22 cellular contexts compared by ENCODE assay signal in genomic region chr11:17932472-17932871, GRCh38.
DNase-seq lines count a peak whose midpoint lies in the region; ATAC-seq, FAIRE-seq and TF ChIP-seq lines count a peak whose summit lies in the region.
"Had no signal": no experiment of that assay in that cellular context is flagged by ENCODE, and none has a peak within 500 bp of the region (broad histone marks: within the 10 kb centered on the region; RNA-seq: fewer than 3 reads in every experiment).

No MANE protein-coding gene starts in this region.

- H4K5ac ChIP-seq in H1 (ENCODE audit: insufficient read length, low read depth, low read length) (no peak overlapping the region), mesendoderm (ENCODE audit: low read length) (no peak overlapping the region)

- CTCF ChIA-PET in H1 (lab: Charles Lee; ENCODE audit: partially characterized antibody), result interaction anchor here (0.8 to 6.0 kb wide), 13 partner anchors 8 to 332 kb away, joined by 3 to 62 read pairs (median 5); no protein-coding TSS in a partner anchor

- H2AFZ ChIP-seq in KMS-11 (ENCODE audit: low read depth) (no peak overlapping the region), H1 (ENCODE audit: low read length) (no peak overlapping the region)
- H2AFZ ChIP-seq: GM23248 had no signal

- H3K27me3 ChIP-seq in KMS-11 (ENCODE audit: insufficient read depth, low read depth) (no peaks in the 10 kb centered on the region), H1 (replicated peaks in 1 of 4; ENCODE audit: control insufficient read depth in 3 of 4, extremely low read depth in 1 of 4, insufficient read depth in 3 of 4, low read length in 3 of 4) (no peaks in the 10 kb centered on the region), mesendoderm (ENCODE audit: insufficient read depth, low read length, poor library complexity) (no peaks in the 10 kb centered on the region), body of pancreas (no peaks in the 10 kb centered on the region)

- H4K20me1 ChIP-seq in KMS-11 (ENCODE audit: insufficient read depth) (no peaks in the 10 kb centered on the region), H1 (replicated peaks in 1 of 2; ENCODE audit: control insufficient read depth in 1 of 2, insufficient read depth in 2 of 2, low read length in 2 of 2) (no peaks in the 10 kb centered on the region)

- no peak overlapping the region for H3K4ac ChIP-seq in H1 (replicated peaks; ENCODE audit: insufficient read length, low read depth, low read length)
- no peak overlapping the region for H3K4ac ChIP-seq in mesendoderm (ENCODE audit: low read depth, low read length)

- H3K9ac ChIP-seq in KMS-11 (no peak overlapping the region), H1 (replicated peaks in 1 of 4; ENCODE audit: extremely low read depth in 1 of 4, low read depth in 3 of 4, low read length in 3 of 4) (no peak overlapping the region), mesendoderm (ENCODE audit: low read length) (no peak overlapping the region)
- H3K9ac ChIP-seq: GM23248 had no signal

- H3K79me1 ChIP-seq in H1 (ENCODE audit: low read depth, low read length), result no peaks in the 10 kb centered on the region
- no peaks in the 10 kb centered on the region for H3K79me1 ChIP-seq in mesendoderm (ENCODE audit: low read length)

- TF ChIP-seq CTCF in GM12865 (IDR thresholded peaks at IDR 0.05; ENCODE audit: insufficient read depth, low read depth, low read length, missing control alignments), result peak; percentile 3
- TF ChIP-seq CTCF in KMS-11 (conservative IDR thresholded peaks at IDR 0.05; ENCODE audit: low read depth, low read length), result 0 out of 2 replicates have a peak, but pooled peaks have one; percentile 22
- TF ChIP-seq CTCF in H1 (IDR thresholded peaks at IDR 0.05; ENCODE audit: control extremely low read depth in 1 of 3, insufficient read depth in 1 of 3, low read depth in 1 of 3, low read length in 3 of 3), result peak in 2 of 3 experiments; percentile 39 to 42; a peak in 3 of 4 replicates
- TF ChIP-seq CTCF in body of pancreas (IDR thresholded peaks at IDR 0.05), result no peak

- H2BK12ac ChIP-seq in H1 (ENCODE audit: low read depth, low read length), result no peak overlapping the region

- no peak for DNase-seq in GM12865 (ENCODE audit: low read depth)
- DNase-seq in H1 (ENCODE audit: low read depth in 1 of 2, low spot score in 2 of 2), result no peak
- peak; percentile 11 for DNase-seq in mesendoderm
- DNase-seq in body of pancreas, result no peak
- DNase-seq in dedifferentiated amniotic fluid mesenchymal stem cell (ENCODE audit: extremely low spot score), result no peak
- DNase-seq: activated CD4-positive, CD25-positive, alpha-beta regulatory T cell treated with anti-CD3 and anti-CD28 coated beads, Interleukin-2, amount 50 U/mL, for 72 hours; activated naive CD4-positive, alpha-beta T cell; activated T-cell treated with anti-CD3 and anti-CD28 coated beads, Interleukin-2, amount 50 U/mL, for 1 hour; CD8-positive, alpha-beta T cell; dermis blood vessel endothelial cell; DMS79 treated with DMSO at 0.1 percent for 48 hours; GM23248; NCI-H2081; NCI-H446; psoas muscle; stimulated activated CD4-positive, alpha-beta T cell treated with anti-CD3 and anti-CD28 coated beads, Interleukin-1b, Interleukin-23, amount 100 ng/mL, for 48 hours; substantia nigra had no signal

- intact Hi-C loops in body of pancreas (cut with DNase I), result no loop called here

- H3K4me1 ChIP-seq in KMS-11 (ENCODE audit: low read depth, poor library complexity, severe bottlenecking), result no peaks in the 10 kb centered on the region
- peaks cover 0 to 8% (median 2%) of the 10 kb centered on the region in 4 experiments; a peak in 2 of 7 replicates for H3K4me1 ChIP-seq in H1 (replicated peaks in 1 of 4; ENCODE audit: control insufficient read depth in 3 of 4, insufficient read depth in 4 of 4, low read length in 3 of 4)
- no peaks in the 10 kb centered on the region for H3K4me1 ChIP-seq in mesendoderm (ENCODE audit: control insufficient read depth, low read depth, low read length)
- no peaks in the 10 kb centered on the region for H3K4me1 ChIP-seq in body of pancreas

- ATAC-seq in GM18907 (IDR thresholded peaks at IDR 0.05; ENCODE audit: unreplicated experiment), result no peak
- no peak for ATAC-seq in GM19395 (IDR thresholded peaks at IDR 0.05; ENCODE audit: unreplicated experiment)
- no peak for ATAC-seq in body of pancreas
- ATAC-seq: CD8-positive, alpha-beta T cell; psoas muscle had no signal

- no peak overlapping the region for H2BK20ac ChIP-seq in H1 (ENCODE audit: low read length)

- H2BK120ac ChIP-seq in H1 (replicated peaks; ENCODE audit: low read depth, low read length) (no peak overlapping the region), mesendoderm (ENCODE audit: low read depth, low read length) (no peak overlapping the region)

- H3K79me2 ChIP-seq in KMS-11 (ENCODE audit: insufficient read depth, low read depth) (no peaks in the 10 kb centered on the region), H1 (ENCODE audit: control insufficient read depth in 1 of 2, insufficient read depth in 2 of 2, low read length in 2 of 2) (no peaks in the 10 kb centered on the region), mesendoderm (ENCODE audit: control insufficient read depth, insufficient read depth, low read length) (no peaks in the 10 kb centered on the region)

- H4K91ac ChIP-seq in H1 (replicated peaks; ENCODE audit: insufficient read length, low read length), result no peak overlapping the region

- peak; percentile 25 to 32; a peak in 3 of 4 replicates for TF ChIP-seq RAD21 in H1 (IDR thresholded peaks at IDR 0.05 in 1 of 2, conservative IDR thresholded peaks at IDR 0.05 in 1 of 2; ENCODE audit: low read depth in 2 of 2, low read length in 2 of 2)

- 95% methylated on average over 1 of the region's 1 CpG; no CpG with 5 or more reads in 1 of the 2 experiments for WGBS in H1 (ENCODE audit: extremely low coverage in 1 of 2, insufficient coverage in 1 of 2, insufficient read length in 1 of 2, insufficient replicate concordance in 2 of 2, low coverage in 1 of 2, low lambda C conversion rate in 2 of 2, missing lambda C conversion rate in 1 of 2), 2 experiments
- WGBS in mesendoderm (ENCODE audit: extremely low coverage, insufficient coverage, low lambda C conversion rate), result no CpG with 5 or more reads among the region's 1 CpG
- WGBS in body of pancreas, 2 donors, result 92 to 94% methylated on average over 1 of the region's 1 CpG

- TF ChIP-seq EP300 in H1 (IDR thresholded peaks at IDR 0.05; ENCODE audit: borderline replicate concordance in 1 of 2, low read depth in 2 of 2, low read length in 2 of 2), result no peak

- H3K4me2 ChIP-seq in KMS-11, result no peak overlapping the region
- H3K4me2 ChIP-seq in H1 (ENCODE audit: insufficient read depth in 1 of 2, low read depth in 2 of 2, low read length in 2 of 2), result no peak overlapping the region
- H3K4me2 ChIP-seq in mesendoderm (ENCODE audit: low read length), result no peak overlapping the region

- peak; percentile 62 for FAIRE-seq in H1 (lab: Jason Lieb, UNC)
- FAIRE-seq: urothelium cell line had no signal

- H2AK5ac ChIP-seq in H1 (ENCODE audit: low read depth, low read length), result no peak overlapping the region
- no peak overlapping the region for H2AK5ac ChIP-seq in mesendoderm (ENCODE audit: low read length)

- POLR2A ChIA-PET in H1 (lab: Charles Lee; ENCODE audit: partially characterized antibody), result interaction anchor here (1.1 to 2.0 kb wide), 2 partner anchors 14 to 17 kb away, joined by 3 to 5 read pairs; no protein-coding TSS in a partner anchor

- no peak overlapping the region for H2BK5ac ChIP-seq in H1 (ENCODE audit: low read depth, low read length)
- H2BK5ac ChIP-seq in mesendoderm (ENCODE audit: low read length), result no peak overlapping the region

- H3K9me3 ChIP-seq in H1 (ENCODE audit: insufficient read depth in 2 of 2, low read depth in 1 of 2, low read length in 1 of 2) (no peaks in the 10 kb centered on the region), body of pancreas (peaks cover 0 to 3% (median 0%) of the 10 kb centered on the region in 3 donors)
- H3K9me3 ChIP-seq: psoas muscle had no signal

- H2BK15ac ChIP-seq in H1 (ENCODE audit: low read length), result no peak overlapping the region
- H2BK15ac ChIP-seq in mesendoderm (replicated peaks; ENCODE audit: low read depth), result no peak overlapping the region

- H3K23me2 ChIP-seq in H1 (ENCODE audit: low read depth, low read length), result no peaks in the 10 kb centered on the region

- H3K36me3 ChIP-seq in KMS-11 (ENCODE audit: insufficient read depth) (no peaks in the 10 kb centered on the region), H1 (ENCODE audit: control insufficient read depth in 2 of 4, insufficient read depth in 4 of 4, low read length in 3 of 4) (no peaks in the 10 kb centered on the region), mesendoderm (ENCODE audit: control insufficient read depth, insufficient read depth, low read length) (no peaks in the 10 kb centered on the region), body of pancreas (replicated peaks in 1 of 2; ENCODE audit: insufficient read depth in 1 of 2, low read depth in 2 of 2) (no peaks in the 10 kb centered on the region)

- no peak overlapping the region for H3K18ac ChIP-seq in H1 (ENCODE audit: extremely low read depth, low read length)
- H3K18ac ChIP-seq in mesendoderm (ENCODE audit: low read length), result no peak overlapping the region

- H3K23ac ChIP-seq in H1 (ENCODE audit: insufficient read length) (no peak overlapping the region), mesendoderm (ENCODE audit: low read length) (peak overlapping the region; percentile 17)

- TF ChIP-seq POLR2A in H1 (IDR thresholded peaks at IDR 0.05; ENCODE audit: control extremely low read depth in 1 of 2, low read depth in 2 of 2, low read length in 2 of 2), result no peak
- TF ChIP-seq POLR2A in body of pancreas (IDR thresholded peaks at IDR 0.05), result no peak

- H3K56ac ChIP-seq in H1 (replicated peaks; ENCODE audit: insufficient read length, low read depth, low read length), result no peak overlapping the region
- no peak overlapping the region for H3K56ac ChIP-seq in mesendoderm (ENCODE audit: low read length)

- H4K8ac ChIP-seq in H1 (ENCODE audit: extremely low read depth, insufficient read depth, low read length), result no peak overlapping the region
- H4K8ac ChIP-seq in mesendoderm (ENCODE audit: low read depth, low read length), result no peak overlapping the region

- no peak overlapping the region for H3K27ac ChIP-seq in KMS-11
- no peak overlapping the region for H3K27ac ChIP-seq in H1 (ENCODE audit: low read depth, low read length)
- H3K27ac ChIP-seq in mesendoderm (ENCODE audit: low read depth, low read length), result no peak overlapping the region
- H3K27ac ChIP-seq in body of pancreas, result no peak overlapping the region
- H3K27ac ChIP-seq: GM23248, psoas muscle, skin epidermis had no signal

- H3K4me3 ChIP-seq in GM12865 (ENCODE audit: low read depth, low read length), result no peak overlapping the region
- no peak overlapping the region for H3K4me3 ChIP-seq in KMS-11 (IDR thresholded peaks at IDR 0.05; ENCODE audit: insufficient read depth, low read depth, low read length)
- H3K4me3 ChIP-seq in H1 (ENCODE audit: extremely low read depth in 1 of 4, insufficient read depth in 2 of 4, low read depth in 3 of 4, low read length in 4 of 4), result no peak overlapping the region
- no peak overlapping the region for H3K4me3 ChIP-seq in mesendoderm (ENCODE audit: low read length)
- H3K4me3 ChIP-seq in body of pancreas, result no peak overlapping the region
- H3K4me3 ChIP-seq: GM23248, psoas muscle, skin epidermis had no signal

- no peak overlapping the region for H3K14ac ChIP-seq in H1 (ENCODE audit: insufficient read length)

TF ChIP-seq in H1, 55 proteins besides CTCF, POLR2A, EP300 and RAD21 (continues in another document):
- TF ChIP-seq GTF2F1 (IDR thresholded peaks at IDR 0.05; ENCODE audit: borderline replicate concordance, low read depth, low read length) (no peak), POLR2AphosphoS5 (IDR thresholded peaks at IDR 0.05; ENCODE audit: low read depth, low read length) (no peak)

Comparison
In these comparisons a context has a peak if more than half of its experiments do, and no peak if none do; other contexts are left out.
1. CTCF ChIP-seq: peak in GM12865 (single experiment), KMS-11 (single experiment) and H1 (2 of 3); none in body of pancreas (0 of 7).